Comparison of ENCODE assay signal across 19 cellular contexts in the genomic region with DNA sequence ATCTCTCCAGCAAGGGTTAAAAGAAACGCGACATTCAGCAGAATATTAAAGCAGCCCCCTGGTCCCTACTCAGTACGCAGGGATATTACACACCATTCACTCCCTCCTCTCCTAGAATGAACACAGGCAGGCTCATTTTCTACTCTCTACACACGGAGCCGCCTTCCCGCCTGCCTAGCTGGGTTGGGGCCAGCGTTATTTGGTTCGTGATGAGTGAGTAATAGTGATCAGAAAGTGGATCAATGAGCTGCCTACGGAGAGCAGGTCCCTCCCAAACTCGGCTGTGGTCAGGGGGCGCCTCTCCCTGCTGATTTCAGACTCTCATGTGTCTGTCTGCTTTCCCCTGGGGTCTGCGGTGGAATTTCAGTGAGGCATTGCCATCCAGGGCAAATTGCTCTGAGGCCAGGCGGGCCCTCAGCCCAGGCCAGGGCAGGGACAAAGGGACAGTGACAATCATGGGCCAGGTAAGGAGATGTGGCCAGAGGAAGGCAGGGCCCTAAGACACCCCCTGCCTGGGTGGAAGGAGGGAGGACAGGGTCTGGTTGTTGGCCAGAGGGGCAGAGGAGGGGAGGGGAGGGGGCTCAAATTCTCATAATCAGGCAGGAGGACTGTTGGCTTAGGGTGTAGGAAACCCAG. TPM values are rescaled to one million over a fixed set of nuclear protein-coding genes. Genes with fewer than 3 reads are reported as not detected.
A peak's percentile ranks its signal among the peaks of the same experiment; 100 is the strongest.
DNase-seq lines count a peak whose midpoint lies in the region; ATAC-seq and TF ChIP-seq lines count a peak whose summit lies in the region.
"Had no signal": no experiment of that assay in that cellular context is flagged by ENCODE, and none has a peak within 500 bp of the region (broad histone marks: within the 10 kb centered on the region; RNA-seq: fewer than 3 reads in every experiment).

No MANE protein-coding gene starts in this region.

- no peak for ATAC-seq in activated T-cell treated with anti-CD3 and anti-CD28 coated beads, Interleukin-2, amount 50 U/mL, for 72 hours (replicated peaks in 1 of 2)
- ATAC-seq in left lobe of liver (no peak), HG02763 (IDR thresholded peaks at IDR 0.05; ENCODE audit: unreplicated experiment) (no peak)
- no peak for ATAC-seq in stimulated activated memory B cell treated with anti-CD40 and anti-IgM and Interleukin-4, amounts not matched to agents 10 μg/mL and 1 μg/mL and 100 μg/mL, for 72 hours
- ATAC-seq: activated T-cell treated with anti-CD3 and anti-CD28 coated beads, Interleukin-2, amount 50 U/mL, for 4 hours; stimulated activated naive CD8-positive, alpha-beta T cell treated with anti-CD3 and anti-CD28 coated beads, Interleukin-15, amount 100 ng/mL, for 72 hours had no signal

- no peak overlapping the region for H3K27ac Mint-ChIP-seq in activated T-cell treated with anti-CD3 and anti-CD28 coated beads, Interleukin-2, amount 50 U/mL, for 72 hours
- H3K27ac Mint-ChIP-seq in chondrocyte (ENCODE audit: unreplicated experiment), result no peak overlapping the region
- H3K27ac Mint-ChIP-seq in stimulated activated memory B cell treated with anti-CD40 and anti-IgM and Interleukin-4, amounts not matched to agents 10 μg/mL and 1 μg/mL and 100 μg/mL, for 72 hours, result peak overlapping the region; percentile 16
- H3K27ac Mint-ChIP-seq: activated CD4-positive, alpha-beta memory T cell treated with anti-CD3 and anti-CD28 coated beads, Interleukin-2, amount 10 ng/mL, durations not matched to agents 7 days and 5 days; CD4-positive, alpha-beta memory T cell; mesothelial cell of epicardium; stimulated activated naive CD8-positive, alpha-beta T cell treated with anti-CD3 and anti-CD28 coated beads, Interleukin-15, amount 100 ng/mL, for 72 hours had no signal

- H3K9me3 Mint-ChIP-seq in activated T-cell treated with anti-CD3 and anti-CD28 coated beads, Interleukin-2, amount 50 U/mL, for 72 hours, result no peaks in the 10 kb centered on the region
- no peaks in the 10 kb centered on the region for H3K9me3 Mint-ChIP-seq in chondrocyte (ENCODE audit: low read depth)
- no peaks in the 10 kb centered on the region for H3K9me3 Mint-ChIP-seq in stimulated activated memory B cell treated with anti-CD40 and anti-IgM and Interleukin-4, amounts not matched to agents 10 μg/mL and 1 μg/mL and 100 μg/mL, for 72 hours
- H3K9me3 Mint-ChIP-seq: activated CD4-positive, alpha-beta memory T cell treated with anti-CD3 and anti-CD28 coated beads, Interleukin-2, amount 10 ng/mL, durations not matched to agents 7 days and 5 days; activated T-cell treated with anti-CD3 and anti-CD28 coated beads, Interleukin-2, amount 50 U/mL, for 4 hours; CD4-positive, alpha-beta memory T cell; mesothelial cell of epicardium; stimulated activated naive CD8-positive, alpha-beta T cell treated with anti-CD3 and anti-CD28 coated beads, Interleukin-15, amount 100 ng/mL, for 72 hours had no signal

- peak overlapping the region; percentile 38 to 61 for H3K4me3 Mint-ChIP-seq in activated T-cell treated with anti-CD3 and anti-CD28 coated beads, Interleukin-2, amount 50 U/mL, for 72 hours
- peak overlapping the region; percentile 19 for H3K4me3 Mint-ChIP-seq in chondrocyte (ENCODE audit: unreplicated experiment)
- H3K4me3 Mint-ChIP-seq in stimulated activated memory B cell treated with anti-CD40 and anti-IgM and Interleukin-4, amounts not matched to agents 10 μg/mL and 1 μg/mL and 100 μg/mL, for 72 hours, result peak overlapping the region; percentile 83
- H3K4me3 Mint-ChIP-seq: activated CD4-positive, alpha-beta memory T cell treated with anti-CD3 and anti-CD28 coated beads, Interleukin-2, amount 10 ng/mL, durations not matched to agents 7 days and 5 days; activated T-cell treated with anti-CD3 and anti-CD28 coated beads, Interleukin-2, amount 50 U/mL, for 4 hours; stimulated activated naive CD8-positive, alpha-beta T cell treated with anti-CD3 and anti-CD28 coated beads, Interleukin-15, amount 100 ng/mL, for 72 hours had no signal

- TF ChIP-seq CTCF in chondrocyte (IDR thresholded peaks at IDR 0.05), result no peak

- no peak for DNase-seq in activated T-cell treated with anti-CD3 and anti-CD28 coated beads, Interleukin-2, amount 50 U/mL, for 72 hours
- no peak for DNase-seq in activated T-cell treated with anti-CD3 and anti-CD28 coated beads, Interleukin-2, amount 50 U/mL, for 48 hours
- DNase-seq in chondrocyte (ENCODE audit: low spot score), result no peak
- peak; percentile 35 for DNase-seq in left lobe of liver (ENCODE audit: low spot score)
- no peak for DNase-seq in LoVo (ENCODE audit: low spot score)
- DNase-seq in putamen (ENCODE audit: low spot score), result no peak
- DNase-seq: ACHN; activated CD4-positive, alpha-beta memory T cell treated with anti-CD3 and anti-CD28 coated beads, Interleukin-2, amount 10 ng/mL, durations not matched to agents 7 days and 5 days; activated T-cell treated with anti-CD3 and anti-CD28 coated beads, Interleukin-2, amount 50 U/mL, for 4 hours; CD4-positive, alpha-beta memory T cell; effector memory CD4-positive, alpha-beta T cell; NCI-H1694; NCI-H446; stimulated activated CD4-positive, alpha-beta T cell treated with anti-CD3 and anti-CD28 coated beads, Interleukin-1b, Interleukin-23, amount 100 ng/mL, for 48 hours; stimulated activated naive CD8-positive, alpha-beta T cell treated with anti-CD3 and anti-CD28 coated beads, Interleukin-15, amount 100 ng/mL, for 72 hours; SW 1271 had no signal

- H3K27me3 Mint-ChIP-seq in activated T-cell treated with anti-CD3 and anti-CD28 coated beads, Interleukin-2, amount 50 U/mL, for 72 hours (ENCODE audit: low read depth), result peaks cover 58% of the 10 kb centered on the region
- H3K27me3 Mint-ChIP-seq in chondrocyte (ENCODE audit: low read depth), result peaks cover 32% of the 10 kb centered on the region
- H3K27me3 Mint-ChIP-seq in stimulated activated memory B cell treated with anti-CD40 and anti-IgM and Interleukin-4, amounts not matched to agents 10 μg/mL and 1 μg/mL and 100 μg/mL, for 72 hours, result peaks cover 40% of the 10 kb centered on the region

- peaks cover 32% of the 10 kb centered on the region for H3K4me1 Mint-ChIP-seq in activated T-cell treated with anti-CD3 and anti-CD28 coated beads, Interleukin-2, amount 50 U/mL, for 72 hours (ENCODE audit: low read depth)
- H3K4me1 Mint-ChIP-seq in chondrocyte (ENCODE audit: low read depth), result peaks cover 20% of the 10 kb centered on the region
- peaks cover 47% of the 10 kb centered on the region for H3K4me1 Mint-ChIP-seq in stimulated activated memory B cell treated with anti-CD40 and anti-IgM and Interleukin-4, amounts not matched to agents 10 μg/mL and 1 μg/mL and 100 μg/mL, for 72 hours

- H3K36me3 Mint-ChIP-seq in activated T-cell treated with anti-CD3 and anti-CD28 coated beads, Interleukin-2, amount 50 U/mL, for 72 hours (ENCODE audit: insufficient read depth in 2 of 2), result no peaks in the 10 kb centered on the region
- no peaks in the 10 kb centered on the region for H3K36me3 Mint-ChIP-seq in chondrocyte (ENCODE audit: low read depth)
- no peaks in the 10 kb centered on the region for H3K36me3 Mint-ChIP-seq in stimulated activated memory B cell treated with anti-CD40 and anti-IgM and Interleukin-4, amounts not matched to agents 10 μg/mL and 1 μg/mL and 100 μg/mL, for 72 hours
- H3K36me3 Mint-ChIP-seq: CD4-positive, alpha-beta memory T cell; mesothelial cell of epicardium had no signal

RNA-seq across cellular contexts. Expression of a gene that starts 2.9 kb away (rescaled TPM):
- total RNA-seq in activated T-cell treated with anti-CD3 and anti-CD28 coated beads, Interleukin-2, amount 50 U/mL, for 72 hours, result 1 to 10 TPM in 1 of 2 donors, under 1 TPM in 1; 0.43 to 1.3 TPM
- 1.0 to 1.7 TPM (median 1.6 TPM) in 3 replicates for total RNA-seq in chondrocyte
- total RNA-seq in left lobe of liver, result 8.1 TPM

Comparison
In these comparisons a context has a peak if more than half of its experiments do, and no peak if none do; other contexts are left out.
1. H3K4me3 Mint-ChIP-seq: peak in every context shown above with its lines; median percentile 83 in stimulated activated memory B cell treated with anti-CD40 and anti-IgM and Interleukin-4, amounts not matched to agents 10 μg/mL and 1 μg/mL and 100 μg/mL, for 72 hours; 50 in activated T-cell treated with anti-CD3 and anti-CD28 coated beads, Interleukin-2, amount 50 U/mL, for 72 hours; 19 in chondrocyte.